10 cellular contexts compared by ENCODE assay signal in the genomic region with DNA sequence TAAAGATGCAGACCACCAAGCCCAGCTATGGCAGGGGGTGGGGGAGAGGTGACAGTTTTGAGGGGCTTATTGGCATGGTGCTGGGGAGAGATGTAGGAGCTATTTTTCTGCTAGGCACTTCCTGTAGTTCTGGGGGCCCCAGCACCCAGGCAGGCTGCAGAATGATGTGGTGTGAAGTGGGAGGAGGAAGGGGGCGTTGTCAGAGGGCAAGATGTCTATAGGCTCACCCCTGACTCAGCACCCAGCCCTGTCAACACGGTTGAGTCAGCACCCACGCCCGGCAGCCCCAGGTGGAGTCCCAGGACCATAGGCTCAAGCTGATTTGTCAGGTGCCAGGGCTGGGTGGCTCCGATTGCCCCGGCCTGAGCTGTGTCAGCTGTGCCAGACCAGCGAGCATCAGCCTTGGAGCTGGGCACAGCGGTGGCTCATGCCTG. TPM values are rescaled to one million over a fixed set of nuclear protein-coding genes. Genes with fewer than 3 reads are reported as not detected.
DNase-seq lines count a peak whose midpoint lies in the region; ATAC-seq, FAIRE-seq and TF ChIP-seq lines count a peak whose summit lies in the region.
"Had no signal": no experiment of that assay in that cellular context is flagged by ENCODE, and none has a peak within 500 bp of the region (broad histone marks: within the 10 kb centered on the region; RNA-seq: fewer than 3 reads in every experiment).

No MANE protein-coding gene starts in this region.

- peak overlapping the region; percentile 25 for H3K27ac Mint-ChIP-seq in activated naive CD4-positive, alpha-beta T cell treated with anti-CD3 and anti-CD28 coated beads, Interleukin-2, amount 50 U/mL, for 24 hours

- no peak for TF ChIP-seq CTCF in AG04450 (IDR thresholded peaks at IDR 0.05; ENCODE audit: low read depth, low read length)

- H3K9me3 Mint-ChIP-seq in activated naive CD4-positive, alpha-beta T cell treated with anti-CD3 and anti-CD28 coated beads, Interleukin-2, amount 50 U/mL, for 24 hours: no peaks in the 10 kb centered on the region

- peak overlapping the region; percentile 31 for H3K27ac ChIP-seq in AG04450 (ENCODE audit: low read depth, low read length)
- H3K27ac ChIP-seq: C4-2B, cardiac muscle cell had no signal

- H3K4me1 Mint-ChIP-seq in activated naive CD4-positive, alpha-beta T cell treated with anti-CD3 and anti-CD28 coated beads, Interleukin-2, amount 50 U/mL, for 24 hours: peaks cover 56% of the 10 kb centered on the region

- no peaks in the 10 kb centered on the region for H3K27me3 Mint-ChIP-seq in activated naive CD4-positive, alpha-beta T cell treated with anti-CD3 and anti-CD28 coated beads, Interleukin-2, amount 50 U/mL, for 24 hours

- H3K36me3 Mint-ChIP-seq in activated naive CD4-positive, alpha-beta T cell treated with anti-CD3 and anti-CD28 coated beads, Interleukin-2, amount 50 U/mL, for 24 hours: peaks cover 14% of the 10 kb centered on the region

- FAIRE-seq in H54 (lab: Jason Lieb, UNC): peak; percentile 85

- peak overlapping the region; percentile 65 for H3K4me3 Mint-ChIP-seq in activated naive CD4-positive, alpha-beta T cell treated with anti-CD3 and anti-CD28 coated beads, Interleukin-2, amount 50 U/mL, for 24 hours

- CTCF ChIA-PET in AG04450 (lab: Charles Lee): interaction anchor here (1.0 to 4.8 kb wide), 3 partner anchors 52 to 83 kb away, joined by 3 to 36 read pairs (median 3); no protein-coding TSS in a partner anchor

- peak; percentile 26; the same call in 1 of the 2 replicates for TF ChIP-seq POLR2A in H54 (IDR thresholded peaks at IDR 0.05; ENCODE audit: low read depth, low read length)

- DNase-seq in AG04450 (ENCODE audit: low read depth, low spot score): no peak
- peak; percentile 95 for DNase-seq in H54 (ENCODE audit: insufficient read length, low spot score)
- DNase-seq in iPS-NIHi11 (ENCODE audit: low spot score): peak; percentile 57
- DNase-seq in stimulated activated CD8-positive, alpha-beta memory T cell treated with anti-CD3 and anti-CD28 coated beads, Interleukin-12 subunit alpha, Interleukin-12 subunit beta, amount 100 ng/mL, for 24 hours (ENCODE audit: extremely low read depth): peak; percentile 83
- no peak for DNase-seq in NCI-H524 (lab: John Stamatoyannopoulos, UW)

- no peaks in the 10 kb centered on the region for H3K27me3 ChIP-seq in AG04450 (ENCODE audit: control insufficient read depth, insufficient read depth, low read length)

- H3K9me3 ChIP-seq in AG04450 (ENCODE audit: control insufficient read depth, insufficient read depth, low read length): peaks cover 4% of the 10 kb centered on the region; the same call in 1 of the 2 replicates

- H3K4me3 ChIP-seq in AG04450 (ENCODE audit: low read depth, low read length): no peak overlapping the region
- H3K4me3 ChIP-seq: cardiac muscle cell had no signal

- POLR2A ChIA-PET in AG04450 (lab: Yijun Ruan, JAX): interaction anchor here (0.5 to 3.8 kb wide), 5 partner anchors 9 to 43 kb away, joined by 3 to 33 read pairs (median 6); no protein-coding TSS in a partner anchor

- ATAC-seq in SK-N-SH treated with all-trans-retinoic acid at 6 μM for 48 hours: peak; percentile 67
- ATAC-seq in HG03025 (IDR thresholded peaks at IDR 0.05; ENCODE audit: low FRiP score, unreplicated experiment): no peak

TF ChIP-seq in SK-N-SH treated with all-trans-retinoic acid at 6 μM for 48 hours, 23 proteins besides CTCF, POLR2A, EP300 and RAD21:
- TF ChIP-seq BACH2 (CRISPR knock-in tag; IDR thresholded peaks at IDR 0.05; ENCODE audit: borderline replicate concordance): no peak
- no peak for TF ChIP-seq ZFP30 (CRISPR knock-in tag; IDR thresholded peaks at IDR 0.05)
- TF ChIP-seq ZNF565 (CRISPR knock-in tag; conservative IDR thresholded peaks at IDR 0.05; ENCODE audit: low read depth): no peak
- TF ChIP-seq RARB (CRISPR knock-in tag; IDR thresholded peaks at IDR 0.05): 0 out of 2 replicates have a peak, but pooled peaks have one; percentile 65
- TF ChIP-seq ZC3H10 (CRISPR knock-in tag; IDR thresholded peaks at IDR 0.05): peak; percentile 18
TF ChIP-seq in SK-N-SH treated with all-trans-retinoic acid at 6 μM for 48 hours: peak in this region for 2.

RNA-seq across cellular contexts. Expression of a gene that starts 5.8 kb away (rescaled TPM):
- 0.60 and 1.5 TPM in 2 replicates for polyA plus RNA-seq in AG04450 (2011; rRNA removed)
- polyA minus RNA-seq in AG04450 (2011; rRNA and poly(A)+ RNA removed): 1.2 and 1.4 TPM in 2 replicates

Comparison
In these comparisons a context has a peak if more than half of its experiments do, and no peak if none do; other contexts are left out.
1. DNase-seq: peak in H54 (single experiment), iPS-NIHi11 (single experiment) and stimulated activated CD8-positive, alpha-beta memory T cell treated with anti-CD3 and anti-CD28 coated beads, Interleukin-12 subunit alpha, Interleukin-12 subunit beta, amount 100 ng/mL, for 24 hours (single experiment); none in AG04450 (single experiment) and NCI-H524 (0 of 2).